Comparison of ENCODE assay signal across 13 cellular contexts in the genomic region with DNA sequence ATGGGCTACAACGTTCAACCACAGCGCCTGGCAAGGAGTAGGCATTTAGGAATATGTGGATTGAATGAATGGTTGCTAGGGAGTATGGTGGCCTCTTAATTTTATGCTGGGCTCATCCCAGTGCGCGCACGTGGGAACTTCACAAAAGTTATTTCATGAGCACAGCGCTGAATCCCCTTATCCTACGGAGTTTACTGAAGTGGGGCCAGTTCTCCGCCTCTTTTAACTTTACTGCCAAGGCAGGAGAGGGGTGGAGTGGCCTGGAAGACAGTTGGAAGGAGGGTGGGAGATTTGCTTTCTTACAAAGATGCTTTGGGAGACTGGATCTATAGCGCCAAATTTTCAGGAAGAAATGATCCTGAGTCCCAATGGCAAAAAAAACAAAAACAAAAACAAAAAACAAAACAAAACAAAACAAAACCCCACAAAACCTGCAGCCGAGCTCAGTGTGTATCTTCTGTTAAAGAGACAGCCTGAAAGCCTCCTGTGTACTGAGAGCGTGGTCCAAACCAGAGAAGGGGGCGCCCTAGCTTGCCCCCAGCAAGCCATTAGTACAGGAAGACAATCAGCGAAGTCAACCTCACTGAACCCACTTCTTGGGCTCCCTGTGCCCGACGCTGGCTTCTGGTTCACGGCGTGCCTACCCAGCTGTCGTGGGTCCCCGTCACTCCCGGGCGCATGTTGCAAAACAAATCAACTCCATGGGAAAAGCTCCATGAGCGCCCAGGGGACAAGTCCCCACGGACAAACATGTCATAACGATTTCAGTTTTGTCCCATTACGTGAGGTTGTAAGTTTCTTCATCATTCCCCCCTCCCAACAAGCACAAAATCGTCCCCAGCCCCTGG.
A peak's percentile ranks its signal among the peaks of the same experiment; 100 is the strongest.
DNase-seq lines count a peak whose midpoint lies in the region; ATAC-seq, FAIRE-seq and TF ChIP-seq lines count a peak whose summit lies in the region.
"Had no signal": no experiment of that assay in that cellular context is flagged by ENCODE, and none has a peak within 500 bp of the region (broad histone marks: within the 10 kb centered on the region; RNA-seq: fewer than 3 reads in every experiment).

No MANE protein-coding gene starts in this region.

- H3K27me3 ChIP-seq in sigmoid colon (peaks cover 0 to 39% (median 18%) of the 10 kb centered on the region in 3 donors), thyroid gland (no peaks in the 10 kb centered on the region)
- H3K27me3 ChIP-seq: vagina had no signal

- ATAC-seq in WTC11 = peak; percentile 12
- ATAC-seq: activated naive CD8-positive, alpha-beta T cell treated with anti-CD3 and anti-CD28 coated beads, Interleukin-2, amount 50 U/mL, for 24 hours; GM12878 had no signal

- CTCF ChIA-PET in HEK293 (lab: Yijun Ruan, JAX) = no interaction called here
- CTCF ChIA-PET in WTC11 (lab: Charles Lee) = interaction anchor here (0.6 to 2.3 kb wide), 11 partner anchors 10 to 1559 kb away, joined by 3 to 16 read pairs (median 3); no protein-coding TSS in a partner anchor

- 4 to 13% methylated on average over 26 of the region's 26 CpGs for WGBS in sigmoid colon, 2 donors
- WGBS in thyroid gland, 2 donors = 5 to 12% methylated on average over 17 to 25 of the region's 26 CpGs

- no peaks in the 10 kb centered on the region for H3K36me3 Mint-ChIP-seq in WTC11

- TF ChIP-seq CTCF in HEK293 (tag by site-specific recombination; IDR thresholded peaks at IDR 0.05) (peak; percentile 57; the same call in 1 of the 2 replicates), WTC11 (IDR thresholded peaks at IDR 0.05) (no peak), kidney (IDR thresholded peaks at IDR 0.05; ENCODE audit: borderline replicate concordance, extremely low read depth, insufficient read depth) (no peak), sigmoid colon (IDR thresholded peaks at IDR 0.05) (no peak), thyroid gland (IDR thresholded peaks at IDR 0.05) (no peak)

- no peak for FAIRE-seq in kidney (lab: Jason Lieb, UNC)
- FAIRE-seq: endometrium, GM12878, HTR-8/SVneo had no signal

- DNase-seq in WTC11 (ENCODE audit: low spot score) (peak; percentile 15), kidney (peak; percentile 61), sigmoid colon (no peak), thyroid gland (no peak), SW 1271 (lab: John Stamatoyannopoulos, UW) (no peak), MV-4-11 (lab: John Stamatoyannopoulos, UW) (no peak)
- DNase-seq: activated naive CD8-positive, alpha-beta T cell treated with anti-CD3 and anti-CD28 coated beads, Interleukin-2, amount 50 U/mL, for 24 hours; NCI-H1694 had no signal

- H3K27ac ChIP-seq in HEK293 (ENCODE audit: extremely low read depth, low read depth, low read length) (no peak overlapping the region), kidney (ENCODE audit: low read depth in 2 of 2, low read length in 2 of 2) (no peak overlapping the region), sigmoid colon (peak overlapping the region; percentile 39 to 93 (median 48)), thyroid gland (no peak overlapping the region)
- H3K27ac ChIP-seq: vagina had no signal

- peaks cover 11% of the 10 kb centered on the region for H3K4me1 Mint-ChIP-seq in WTC11
- H3K4me1 Mint-ChIP-seq: activated naive CD8-positive, alpha-beta T cell treated with anti-CD3 and anti-CD28 coated beads, Interleukin-2, amount 50 U/mL, for 24 hours had no signal

- no peaks in the 10 kb centered on the region for H3K36me3 ChIP-seq in HEK293 (ENCODE audit: control insufficient read depth in 2 of 2, insufficient read depth in 1 of 2, low read length in 2 of 2)
- no peaks in the 10 kb centered on the region for H3K36me3 ChIP-seq in kidney (ENCODE audit: control insufficient read depth in 1 of 2, insufficient read depth in 2 of 2, low read length in 2 of 2)
- no peaks in the 10 kb centered on the region for H3K36me3 ChIP-seq in sigmoid colon
- no peaks in the 10 kb centered on the region for H3K36me3 ChIP-seq in thyroid gland
- H3K36me3 ChIP-seq: vagina had no signal

- peak overlapping the region; percentile 79 for H3K4me3 Mint-ChIP-seq in WTC11
- H3K4me3 Mint-ChIP-seq: activated naive CD8-positive, alpha-beta T cell treated with anti-CD3 and anti-CD28 coated beads, Interleukin-2, amount 50 U/mL, for 24 hours had no signal

- H3K27ac Mint-ChIP-seq in WTC11 = no peak overlapping the region
- H3K27ac Mint-ChIP-seq: activated naive CD8-positive, alpha-beta T cell treated with anti-CD3 and anti-CD28 coated beads, Interleukin-2, amount 50 U/mL, for 24 hours had no signal

- no peaks in the 10 kb centered on the region for H3K9me3 ChIP-seq in HEK293 (ENCODE audit: control insufficient read depth, insufficient read depth, low read depth, low read length)
- no peaks in the 10 kb centered on the region for H3K9me3 ChIP-seq in kidney (ENCODE audit: control insufficient read depth in 1 of 2, low read length in 2 of 2)
- no peaks in the 10 kb centered on the region for H3K9me3 ChIP-seq in sigmoid colon
- H3K9me3 ChIP-seq in thyroid gland = no peaks in the 10 kb centered on the region
- H3K9me3 ChIP-seq: vagina had no signal

- intact Hi-C loops in kidney (cut with DNase I) (no loop called here), sigmoid colon (cut with DNase I) (no loop called here), thyroid gland (cut with DNase I) (no loop called here)

- H3K27me3 Mint-ChIP-seq in WTC11 (ENCODE audit: low read depth) = peaks cover 70% of the 10 kb centered on the region

- H3K9me3 Mint-ChIP-seq in WTC11 = no peaks in the 10 kb centered on the region

- no peak overlapping the region for H3K9ac ChIP-seq in kidney (ENCODE audit: low read length in 2 of 2)

- TF ChIP-seq EP300 in sigmoid colon (IDR thresholded peaks at IDR 0.05) = no peak

- TF ChIP-seq POLR2A in sigmoid colon (IDR thresholded peaks at IDR 0.05) (no peak), thyroid gland (IDR thresholded peaks at IDR 0.05) (no peak)

- POLR2A ChIA-PET in HEK293 (lab: Yijun Ruan, JAX) = interaction anchor here (0.7 kb wide), 1 partner anchor 728 kb away, joined by 3 read pairs; no protein-coding TSS in a partner anchor
- POLR2A ChIA-PET in WTC11 (lab: Charles Lee) = no interaction called here

- H3K4me1 ChIP-seq in HEK293 (ENCODE audit: control insufficient read depth, insufficient read depth, low read length) (peaks cover 4% of the 10 kb centered on the region; the same call in 1 of the 2 replicates), kidney (ENCODE audit: control insufficient read depth in 1 of 2, insufficient read depth in 1 of 2, low read depth in 1 of 2, low read length in 2 of 2) (no peaks in the 10 kb centered on the region), sigmoid colon (peaks cover 0 to 15% (median 12%) of the 10 kb centered on the region in 4 donors), thyroid gland (no peaks in the 10 kb centered on the region)
- H3K4me1 ChIP-seq: vagina had no signal

- H3K4me3 ChIP-seq in HEK293 (ENCODE audit: low read depth, low read length) = peak overlapping the region; percentile 42
- H3K4me3 ChIP-seq in kidney (ENCODE audit: low read length in 2 of 2) = no peak overlapping the region
- H3K4me3 ChIP-seq in sigmoid colon = peak overlapping the region; percentile 26 to 42 (median 38)
- no peak overlapping the region for H3K4me3 ChIP-seq in thyroid gland (replicated peaks in 1 of 3)
- H3K4me3 ChIP-seq: GM12878, vagina had no signal

TF ChIP-seq in HEK293, 187 proteins besides CTCF, POLR2A, EP300 and RAD21 (continues in another document):
- TF ChIP-seq ZNF341 (tag by site-specific recombination; IDR thresholded peaks at IDR 0.05; ENCODE audit: low read depth) (no peak), ZNF335 (tag by site-specific recombination; conservative IDR thresholded peaks at IDR 0.05) (0 out of 2 replicates have a peak, but pooled peaks have one; percentile 15), GLIS2 (tag by site-specific recombination; IDR thresholded peaks at IDR 0.05) (peak; percentile 39; the same call in 1 of the 2 replicates)
- TF ChIP-seq, protein P1, sequence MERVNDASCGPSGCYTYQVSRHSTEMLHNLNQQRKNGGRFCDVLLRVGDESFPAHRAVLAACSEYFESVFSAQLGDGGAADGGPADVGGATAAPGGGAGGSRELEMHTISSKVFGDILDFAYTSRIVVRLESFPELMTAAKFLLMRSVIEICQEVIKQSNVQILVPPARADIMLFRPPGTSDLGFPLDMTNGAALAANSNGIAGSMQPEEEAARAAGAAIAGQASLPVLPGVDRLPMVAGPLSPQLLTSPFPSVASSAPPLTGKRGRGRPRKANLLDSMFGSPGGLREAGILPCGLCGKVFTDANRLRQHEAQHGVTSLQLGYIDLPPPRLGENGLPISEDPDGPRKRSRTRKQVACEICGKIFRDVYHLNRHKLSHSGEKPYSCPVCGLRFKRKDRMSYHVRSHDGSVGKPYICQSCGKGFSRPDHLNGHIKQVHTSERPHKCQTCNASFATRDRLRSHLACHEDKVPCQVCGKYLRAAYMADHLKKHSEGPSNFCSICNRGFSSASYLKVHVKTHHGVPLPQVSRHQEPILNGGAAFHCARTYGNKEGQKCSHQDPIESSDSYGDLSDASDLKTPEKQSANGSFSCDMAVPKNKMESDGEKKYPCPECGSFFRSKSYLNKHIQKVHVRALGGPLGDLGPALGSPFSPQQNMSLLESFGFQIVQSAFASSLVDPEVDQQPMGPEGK (tag by site-specific recombination; IDR thresholded peaks at IDR 0.05) = peak; percentile 11; the same call in 1 of the 2 replicates

TF ChIP-seq in WTC11, 78 proteins besides CTCF, POLR2A, EP300 and RAD21 (continues in another document):
- no peak for TF ChIP-seq TEAD1 (CRISPR knock-in tag; IDR thresholded peaks at IDR 0.05)
- no peak for TF ChIP-seq ZNF671 (CRISPR knock-in tag; IDR thresholded peaks at IDR 0.05)
- TF ChIP-seq ATF1 (CRISPR knock-in tag; IDR thresholded peaks at IDR 0.05) = no peak
- TF ChIP-seq, protein P2, sequence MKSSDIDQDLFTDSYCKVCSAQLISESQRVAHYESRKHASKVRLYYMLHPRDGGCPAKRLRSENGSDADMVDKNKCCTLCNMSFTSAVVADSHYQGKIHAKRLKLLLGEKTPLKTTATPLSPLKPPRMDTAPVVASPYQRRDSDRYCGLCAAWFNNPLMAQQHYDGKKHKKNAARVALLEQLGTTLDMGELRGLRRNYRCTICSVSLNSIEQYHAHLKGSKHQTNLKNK (CRISPR knock-in tag; IDR thresholded peaks at IDR 0.05) = no peak
- no peak for TF ChIP-seq ZNF232 (CRISPR knock-in tag; IDR thresholded peaks at IDR 0.05)

Comparison
In these comparisons a context has a peak if more than half of its experiments do, and no peak if none do; other contexts are left out.
1. H3K27ac ChIP-seq: peak in sigmoid colon (4 of 4); none in HEK293 (single experiment), kidney (0 of 2) and thyroid gland (0 of 3).
2. H3K4me3 ChIP-seq: peak in HEK293 (single experiment) and sigmoid colon (4 of 4); none in kidney (0 of 2) and thyroid gland (0 of 3).
3. DNase-seq: peak in WTC11 (single experiment) and kidney (single experiment); none in sigmoid colon (single experiment), thyroid gland (0 of 2), SW 1271 (0 of 2) and MV-4-11 (single experiment).
4. Of the 8 proteins assayed by ChIP-seq in both HEK293 and WTC11: peak only in HEK293: CTCF; only in WTC11: none; in both: none; in neither: 7.